ENCODE assay signal across 31 cellular contexts in the genomic region with DNA sequence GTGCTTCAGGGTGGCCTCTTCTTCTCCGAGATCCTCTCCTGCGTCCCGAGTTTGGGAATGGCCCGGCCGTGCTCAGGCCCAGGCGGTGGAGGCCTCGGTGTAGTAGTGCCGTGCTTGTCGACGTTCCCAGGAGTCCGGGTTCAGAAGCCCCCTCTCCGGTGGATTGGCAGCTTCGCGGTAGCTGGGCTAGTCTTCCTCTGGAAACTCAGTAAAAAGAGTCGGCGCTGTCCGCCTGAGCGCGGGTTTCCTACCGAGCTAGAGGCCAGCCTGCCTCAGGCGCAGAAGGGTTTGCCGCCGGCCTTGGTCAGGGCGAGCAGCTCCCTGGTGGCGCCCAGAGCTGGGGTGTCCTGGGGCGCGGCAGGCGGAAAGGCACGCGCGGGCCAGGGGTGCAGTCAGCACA.
"Had no signal": no experiment of that assay in that cellular context is flagged by ENCODE, and none has a peak within 500 bp of the region (broad histone marks: within the 10 kb centered on the region; RNA-seq: fewer than 3 reads in every experiment).

No MANE protein-coding gene starts in this region.

- DNase-seq: activated CD4-positive, alpha-beta T cell treated with anti-CD3 and anti-CD28 coated beads for 4 hours; activated CD4-positive, alpha-beta T cell treated with anti-CD3 and anti-CD28 coated beads, Interleukin-2, amount 50 U/mL, for 4 hours; activated naive CD4-positive, alpha-beta T cell; activated T-cell treated with anti-CD3 and anti-CD28 coated beads for 4 hours; activated T-cell treated with anti-CD3 and anti-CD28 coated beads, Interleukin-2, amount 50 U/mL, for 72 hours; effector CD8-positive, alpha-beta T cell; gastrocnemius medialis; glutamatergic neuron; islet precursor cell; left cardiac atrium; natural killer cell; retina; sigmoid colon; small intestine; stimulated activated CD4-positive, alpha-beta T cell treated with anti-CD3 and anti-CD28 coated beads, Interleukin-1b, Interleukin-23, amount 100 ng/mL, for 48 hours; stimulated activated CD4-positive, alpha-beta T cell treated with anti-CD3 and anti-CD28 coated beads, Interleukin-4, amount 100 ng/mL, for 4 hours; stimulated activated CD8-positive, alpha-beta memory T cell treated with anti-CD3 and anti-CD28 coated beads, Interleukin-4, amount 100 ng/mL, for 48 hours; stimulated activated naive CD8-positive, alpha-beta T cell treated with anti-CD3 and anti-CD28 coated beads, Interleukin-15, amount 100 ng/mL, for 72 hours; substantia nigra; T-helper 2 cell had no signal

- H3K4me2 ChIP-seq: hepatocyte, neural progenitor cell had no signal

- H3K36me3 ChIP-seq: neural progenitor cell, prostate gland had no signal

- H3K9me3 ChIP-seq: gastrocnemius medialis, prostate gland, sigmoid colon, vagina had no signal

- ATAC-seq: activated naive CD4-positive, alpha-beta T cell treated with anti-CD3 and anti-CD28 coated beads, Interleukin-2, amount 50 U/mL, for 72 hours; activated T-cell treated with anti-CD3 and anti-CD28 coated beads, Interleukin-2, amount 50 U/mL, for 72 hours; gastrocnemius medialis; left cardiac atrium; natural killer cell; stimulated activated memory B cell treated with anti-CD40 and anti-IgM and Interleukin-4, amounts not matched to agents 10 μg/mL and 1 μg/mL and 100 μg/mL, for 72 hours; stimulated activated naive CD8-positive, alpha-beta T cell treated with anti-CD3 and anti-CD28 coated beads, Interleukin-15, amount 100 ng/mL, for 72 hours had no signal

- H3K4me3 ChIP-seq: gastrocnemius medialis, hepatocyte, neural progenitor cell, prostate gland, sigmoid colon, upper lobe of left lung, vagina had no signal

- H2AFZ ChIP-seq: hepatocyte, neural progenitor cell had no signal

- H3K9ac ChIP-seq: neural progenitor cell had no signal

- H3K27me3 ChIP-seq: gastrocnemius medialis, hepatocyte, neural progenitor cell, sigmoid colon, upper lobe of left lung, vagina had no signal

- H3K27ac ChIP-seq: epithelial cell of prostate, gastrocnemius medialis, hepatocyte, neural progenitor cell, prostate gland, sigmoid colon, upper lobe of left lung, vagina had no signal

- FAIRE-seq: bronchial epithelial cell, colon, endometrium, small intestine had no signal

- H3K4me1 ChIP-seq: prostate gland had no signal
